27 cellular contexts compared by ENCODE assay signal in the genomic region with DNA sequence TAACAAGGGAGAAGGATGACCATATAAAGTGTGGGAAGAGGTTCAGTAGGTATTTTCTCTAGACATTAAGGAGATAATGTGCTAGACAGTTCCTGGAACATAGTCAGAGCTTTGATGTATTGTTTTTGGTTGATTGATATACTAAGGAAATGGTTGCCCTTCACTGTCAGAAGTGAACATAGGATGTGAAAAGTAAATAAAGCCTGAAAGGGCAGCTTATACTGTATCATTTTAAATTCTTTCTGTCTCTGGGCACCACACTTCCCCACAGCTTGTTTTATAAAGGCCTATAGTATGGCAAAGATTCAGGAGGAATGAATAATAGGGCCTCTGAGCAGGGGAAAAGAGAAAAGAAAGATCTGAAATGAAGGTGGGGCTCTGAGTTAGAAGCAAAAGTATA.
"Had no signal": no experiment of that assay in that cellular context is flagged by ENCODE, and none has a peak within 500 bp of the region (broad histone marks: within the 10 kb centered on the region; RNA-seq: fewer than 3 reads in every experiment).

No MANE protein-coding gene starts in this region.

- H3K36me3 ChIP-seq: ascending aorta, esophagus squamous epithelium, left lung, lower lobe of right lung, ovary, prostate gland, vagina had no signal

- H3K27me3 ChIP-seq: ascending aorta, left lung, ovary, vagina had no signal

- H3K27me3 Mint-ChIP-seq: activated CD8-positive, alpha-beta T cell treated with anti-CD3 and anti-CD28 coated beads for 36 hours; activated naive CD4-positive, alpha-beta T cell treated with anti-CD3 and anti-CD28 coated beads, Interleukin-2, amount 10 ng/mL, durations not matched to agents 7 days and 5 days; stimulated activated memory B cell treated with anti-CD40 and anti-IgM and Interleukin-4, amounts not matched to agents 10 μg/mL and 1 μg/mL and 100 μg/mL, for 72 hours; stimulated activated naive CD8-positive, alpha-beta T cell treated with anti-CD3 and anti-CD28 coated beads, Interleukin-15, amount 100 ng/mL, for 72 hours; type B pancreatic cell had no signal

- H3K36me3 Mint-ChIP-seq: activated naive CD4-positive, alpha-beta T cell treated with anti-CD3 and anti-CD28 coated beads, Interleukin-2, amount 10 ng/mL, durations not matched to agents 7 days and 5 days; activated naive CD8-positive, alpha-beta T cell treated with anti-CD3 and anti-CD28 coated beads, Interleukin-2, amount 10 ng/mL, durations not matched to agents 7 days and 5 days; stimulated activated memory B cell treated with anti-CD40 and anti-IgM and Interleukin-4, amounts not matched to agents 10 μg/mL and 1 μg/mL and 100 μg/mL, for 72 hours; type B pancreatic cell had no signal

- H3K4me3 ChIP-seq: ascending aorta, esophagus squamous epithelium, left lung, lower lobe of right lung, ovary, prostate gland, skin epidermis, vagina had no signal

- H3K27ac Mint-ChIP-seq: activated B cell treated with CpG ODN at 0.5 μM for 24 hours; activated CD8-positive, alpha-beta T cell treated with anti-CD3 and anti-CD28 coated beads for 36 hours; activated naive CD4-positive, alpha-beta T cell treated with anti-CD3 and anti-CD28 coated beads, Interleukin-2, amount 10 ng/mL, durations not matched to agents 7 days and 5 days; activated naive CD8-positive, alpha-beta T cell treated with anti-CD3 and anti-CD28 coated beads, Interleukin-2, amount 10 ng/mL, durations not matched to agents 7 days and 5 days; nephron progenitor cell; stimulated activated memory B cell treated with anti-CD40 and anti-IgM and Interleukin-4, amounts not matched to agents 10 μg/mL and 1 μg/mL and 100 μg/mL, for 72 hours; stimulated activated naive CD8-positive, alpha-beta T cell treated with anti-CD3 and anti-CD28 coated beads, Interleukin-15, amount 100 ng/mL, for 72 hours; T-helper 2 cell treated with Interferon-gamma antibody and Interleukin-4, amounts not matched to agents 5 μg/mL and 100 μg/mL, for 36 hours; type B pancreatic cell had no signal

- H3K27ac ChIP-seq: ascending aorta, esophagus squamous epithelium, left lung, lower lobe of right lung, ovary, prostate gland, skin epidermis, vagina had no signal

- H3K9me3 Mint-ChIP-seq: activated B cell treated with CpG ODN at 0.5 μM for 24 hours; activated CD8-positive, alpha-beta T cell treated with anti-CD3 and anti-CD28 coated beads for 36 hours; activated naive CD4-positive, alpha-beta T cell treated with anti-CD3 and anti-CD28 coated beads, Interleukin-2, amount 10 ng/mL, durations not matched to agents 7 days and 5 days; activated naive CD8-positive, alpha-beta T cell treated with anti-CD3 and anti-CD28 coated beads, Interleukin-2, amount 10 ng/mL, durations not matched to agents 7 days and 5 days; activated T-cell treated with anti-CD3 and anti-CD28 coated beads, Interleukin-2, amount 50 U/mL, for 4 hours; nephron progenitor cell; stimulated activated naive CD8-positive, alpha-beta T cell treated with anti-CD3 and anti-CD28 coated beads, Interleukin-15, amount 100 ng/mL, for 72 hours; T-helper 2 cell treated with Interferon-gamma antibody and Interleukin-4, amounts not matched to agents 5 μg/mL and 100 μg/mL, for 36 hours had no signal

- H3K4me1 ChIP-seq: ascending aorta, prostate gland had no signal

- DNase-seq: activated B cell treated with CpG ODN at 0.5 μM for 24 hours; activated CD4-positive, alpha-beta T cell treated with anti-CD3 and anti-CD28 coated beads, Interleukin-2, amount 50 U/mL, for 1 hour; activated CD8-positive, alpha-beta T cell treated with anti-CD3 and anti-CD28 coated beads for 36 hours; activated effector memory CD4-positive, alpha-beta T cell treated with Interleukin-2 at 50 U/mL for 16 hours; activated naive CD4-positive, alpha-beta T cell treated with anti-CD3 and anti-CD28 coated beads, Interleukin-2, amount 10 ng/mL, durations not matched to agents 7 days and 5 days; activated naive CD8-positive, alpha-beta T cell treated with anti-CD3 and anti-CD28 coated beads, Interleukin-2, amount 10 ng/mL, durations not matched to agents 7 days and 5 days; activated T-cell treated with anti-CD3 and anti-CD28 coated beads, Interleukin-2, amount 50 U/mL, for 4 hours; cortex of kidney; esophagus squamous epithelium; left lung; lower lobe of right lung; nephron progenitor cell; ovary; retina; stimulated activated CD4-positive, alpha-beta T cell treated with anti-CD3 and anti-CD28 coated beads, Interleukin-4, amount 100 ng/mL, for 4 hours; stimulated activated CD8-positive, alpha-beta memory T cell treated with anti-CD3 and anti-CD28 coated beads, Interleukin-4, amount 100 ng/mL, for 48 hours; stimulated activated naive CD8-positive, alpha-beta T cell treated with anti-CD3 and anti-CD28 coated beads, Interleukin-15, amount 100 ng/mL, for 72 hours; substantia nigra; T-helper 1 cell had no signal

- H3K4me3 Mint-ChIP-seq: activated B cell treated with CpG ODN at 0.5 μM for 24 hours; activated CD8-positive, alpha-beta T cell treated with anti-CD3 and anti-CD28 coated beads for 36 hours; activated naive CD4-positive, alpha-beta T cell treated with anti-CD3 and anti-CD28 coated beads, Interleukin-2, amount 10 ng/mL, durations not matched to agents 7 days and 5 days; activated naive CD8-positive, alpha-beta T cell treated with anti-CD3 and anti-CD28 coated beads, Interleukin-2, amount 10 ng/mL, durations not matched to agents 7 days and 5 days; activated T-cell treated with anti-CD3 and anti-CD28 coated beads, Interleukin-2, amount 50 U/mL, for 4 hours; nephron progenitor cell; stimulated activated memory B cell treated with anti-CD40 and anti-IgM and Interleukin-4, amounts not matched to agents 10 μg/mL and 1 μg/mL and 100 μg/mL, for 72 hours; stimulated activated naive CD8-positive, alpha-beta T cell treated with anti-CD3 and anti-CD28 coated beads, Interleukin-15, amount 100 ng/mL, for 72 hours; T-helper 2 cell treated with Interferon-gamma antibody and Interleukin-4, amounts not matched to agents 5 μg/mL and 100 μg/mL, for 36 hours; type B pancreatic cell had no signal

- ATAC-seq: activated CD8-positive, alpha-beta T cell treated with anti-CD3 and anti-CD28 coated beads for 36 hours; activated T-cell treated with anti-CD3 and anti-CD28 coated beads, Interleukin-2, amount 50 U/mL, for 4 hours; left lung; lower lobe of right lung; sciatic nerve; stimulated activated memory B cell treated with anti-CD40 and anti-IgM and Interleukin-4, amounts not matched to agents 10 μg/mL and 1 μg/mL and 100 μg/mL, for 72 hours; stimulated activated naive CD8-positive, alpha-beta T cell treated with anti-CD3 and anti-CD28 coated beads, Interleukin-15, amount 100 ng/mL, for 72 hours had no signal

- H3K9me3 ChIP-seq: ascending aorta, esophagus squamous epithelium, left lung, lower lobe of right lung, ovary, prostate gland, vagina had no signal

- H3K4me1 Mint-ChIP-seq: activated B cell treated with CpG ODN at 0.5 μM for 24 hours; stimulated activated memory B cell treated with anti-CD40 and anti-IgM and Interleukin-4, amounts not matched to agents 10 μg/mL and 1 μg/mL and 100 μg/mL, for 72 hours; stimulated activated naive CD8-positive, alpha-beta T cell treated with anti-CD3 and anti-CD28 coated beads, Interleukin-15, amount 100 ng/mL, for 72 hours had no signal
